18 cellular contexts compared by ENCODE assay signal in genomic region chr4:1730532-1731135, GRCh38. TPM values are rescaled to one million over a fixed set of nuclear protein-coding genes. Genes with fewer than 3 reads are reported as not detected.
DNase-seq lines count a peak whose midpoint lies in the region; ATAC-seq, FAIRE-seq and TF ChIP-seq lines count a peak whose summit lies in the region.
"Had no signal": no experiment of that assay in that cellular context is flagged by ENCODE, and none has a peak within 500 bp of the region (broad histone marks: within the 10 kb centered on the region; RNA-seq: fewer than 3 reads in every experiment).

No MANE protein-coding gene starts in this region.

- no peak overlapping the region for H2BK12ac ChIP-seq in H1 (ENCODE audit: low read depth, low read length)

- no peak overlapping the region for H2BK5ac ChIP-seq in H1 (ENCODE audit: low read depth, low read length)

- no peaks in the 10 kb centered on the region for H3K27me3 ChIP-seq in PC-9 (ENCODE audit: insufficient read depth, low read depth)
- no peaks in the 10 kb centered on the region for H3K27me3 ChIP-seq in H1 (replicated peaks in 1 of 4; ENCODE audit: control insufficient read depth in 3 of 4, extremely low read depth in 1 of 4, insufficient read depth in 3 of 4, low read length in 3 of 4)
- no peaks in the 10 kb centered on the region for H3K27me3 ChIP-seq in stomach
- H3K27me3 ChIP-seq: Peyer's patch had no signal

- H3K27me3 Mint-ChIP-seq in T-cell, result no peaks in the 10 kb centered on the region

- FAIRE-seq in H1 (lab: Jason Lieb, UNC), result no peak
- FAIRE-seq: A549 had no signal

- no peak overlapping the region for H3K27ac Mint-ChIP-seq in T-cell

- no peak overlapping the region for H3K56ac ChIP-seq in H1 (replicated peaks; ENCODE audit: insufficient read length, low read depth, low read length)

- peaks cover 32 to 44% (median 38%) of the 10 kb centered on the region in 3 donors for H3K4me1 Mint-ChIP-seq in T-cell

- H3K23ac ChIP-seq in H1 (ENCODE audit: insufficient read length), result no peak overlapping the region

- H2BK15ac ChIP-seq in H1 (ENCODE audit: low read length), result no peak overlapping the region

- H4K8ac ChIP-seq in H1 (ENCODE audit: extremely low read depth, insufficient read depth, low read length), result 0 out of 2 replicates have a peak overlapping the region, but pooled peaks have one; percentile 63

- H3K9me3 ChIP-seq in PC-9 (ENCODE audit: insufficient read depth, low read depth) (no peaks in the 10 kb centered on the region), H1 (ENCODE audit: insufficient read depth in 2 of 2, low read depth in 1 of 2, low read length in 1 of 2) (no peaks in the 10 kb centered on the region), stomach (no peaks in the 10 kb centered on the region)
- H3K9me3 ChIP-seq: A549, Peyer's patch had no signal

- H3K18ac ChIP-seq in H1 (ENCODE audit: extremely low read depth, low read length), result no peak overlapping the region

- no peak overlapping the region for H4K5ac ChIP-seq in H1 (ENCODE audit: insufficient read length, low read depth, low read length)

- H3K14ac ChIP-seq in H1 (ENCODE audit: insufficient read length), result no peak overlapping the region

- H3F3A ChIP-seq in PC-9 (ENCODE audit: insufficient read depth, low read depth), result peaks cover 59% of the 10 kb centered on the region

- H3K4me3 Mint-ChIP-seq in T-cell, result no peak overlapping the region
- H3K4me3 Mint-ChIP-seq: H9 had no signal

- H2AFZ ChIP-seq in PC-9 (no peak overlapping the region), H1 (ENCODE audit: low read length) (no peak overlapping the region)

- no peak overlapping the region for H2BK120ac ChIP-seq in H1 (replicated peaks; ENCODE audit: low read depth, low read length)

- H4K20me1 ChIP-seq in PC-9 (ENCODE audit: insufficient read depth) (peaks cover 9% of the 10 kb centered on the region; the same call in 1 of the 2 replicates), H1 (replicated peaks in 1 of 2; ENCODE audit: control insufficient read depth in 1 of 2, insufficient read depth in 2 of 2, low read length in 2 of 2) (peaks cover 26 to 30% of the 10 kb centered on the region in 2 experiments)

- POLR2A ChIA-PET in PC-9 (lab: Charles Lee; ENCODE audit: unreplicated experiment) (no interaction called here), H1 (lab: Charles Lee; ENCODE audit: partially characterized antibody) (interaction anchor here (0.9 to 2.7 kb wide), 6 partner anchors 9 to 19 kb away, joined by 3 to 15 read pairs (median 4); partner anchors contain the start of genes SLBP, TACC3 and TMEM129), T-cell (lab: Charles Lee) (no interaction called here)

- no peak overlapping the region for H2AK5ac ChIP-seq in H1 (ENCODE audit: low read depth, low read length)

- peaks cover 9% of the 10 kb centered on the region for H3K79me1 ChIP-seq in H1 (ENCODE audit: low read depth, low read length)

- no peak overlapping the region for H2BK20ac ChIP-seq in H1 (ENCODE audit: low read length)

- 89% methylated on average over 12 of the region's 16 CpGs; no CpG with 5 or more reads in 1 of the 2 experiments for WGBS in H1 (ENCODE audit: extremely low coverage in 1 of 2, insufficient coverage in 1 of 2, insufficient read length in 1 of 2, insufficient replicate concordance in 2 of 2, low coverage in 1 of 2, low lambda C conversion rate in 2 of 2, missing lambda C conversion rate in 1 of 2), 2 experiments
- WGBS in stomach, 5 donors, result 68 to 89% (median 78%) methylated on average over 13 to 16 of the region's 16 CpGs

- H3K4ac ChIP-seq in H1 (replicated peaks; ENCODE audit: insufficient read length, low read depth, low read length), result no peak overlapping the region

- TF ChIP-seq RAD21 in H1 (IDR thresholded peaks at IDR 0.05 in 1 of 2, conservative IDR thresholded peaks at IDR 0.05 in 1 of 2; ENCODE audit: low read depth in 2 of 2, low read length in 2 of 2), result no peak

- ATAC-seq in Right ventricle myocardium inferior (no peak), left ventricle myocardium superior (no peak), T-cell (replicated peaks in 1 of 4) (no peak)

- TF ChIP-seq POLR2A in H1 (IDR thresholded peaks at IDR 0.05; ENCODE audit: control extremely low read depth in 1 of 2, low read depth in 2 of 2, low read length in 2 of 2), result no peak
- TF ChIP-seq POLR2A in stomach (IDR thresholded peaks at IDR 0.05), result no peak

- TF ChIP-seq EP300 in H1 (IDR thresholded peaks at IDR 0.05; ENCODE audit: borderline replicate concordance in 1 of 2, low read depth in 2 of 2, low read length in 2 of 2) (no peak), stomach (IDR thresholded peaks at IDR 0.05) (no peak)

- H3K36me3 ChIP-seq in PC-9 (ENCODE audit: low read depth) (peaks cover 48% of the 10 kb centered on the region), H1 (ENCODE audit: control insufficient read depth in 2 of 4, insufficient read depth in 4 of 4, low read length in 3 of 4) (peaks cover 60 to 79% (median 72%) of the 10 kb centered on the region in 4 experiments), stomach (peaks cover 5 to 74% (median 46%) of the 10 kb centered on the region in 4 donors)

- H3K4me3 ChIP-seq in PC-9 (no peak overlapping the region), H1 (ENCODE audit: extremely low read depth in 1 of 4, insufficient read depth in 2 of 4, low read depth in 3 of 4, low read length in 4 of 4) (no peak overlapping the region), stomach (no peak overlapping the region)
- H3K4me3 ChIP-seq: A549, Peyer's patch had no signal

- H3K4me1 ChIP-seq in PC-9 (replicated peaks; ENCODE audit: insufficient read depth) (peaks cover 64% of the 10 kb centered on the region), H1 (replicated peaks in 1 of 4; ENCODE audit: control insufficient read depth in 3 of 4, insufficient read depth in 4 of 4, low read length in 3 of 4) (no peaks in the 10 kb centered on the region), stomach (peaks cover 28 to 56% (median 43%) of the 10 kb centered on the region in 4 donors)

- peaks cover 38% of the 10 kb centered on the region for H3K36me3 Mint-ChIP-seq in T-cell

- TF ChIP-seq CTCF in PC-9 (conservative IDR thresholded peaks at IDR 0.05) (no peak), H1 (IDR thresholded peaks at IDR 0.05; ENCODE audit: control extremely low read depth in 1 of 3, insufficient read depth in 1 of 3, low read depth in 1 of 3, low read length in 3 of 3) (no peak), stomach (IDR thresholded peaks at IDR 0.05) (no peak)

- CTCF ChIA-PET in PC-9 (lab: Charles Lee), result interaction anchor here (1.1 kb wide), 2 partner anchors 37 to 47 kb away, joined by 4 read pairs; no protein-coding TSS in a partner anchor
- CTCF ChIA-PET in H1 (lab: Charles Lee; ENCODE audit: partially characterized antibody), result interaction anchor here (0.6 to 18.6 kb wide), 34 partner anchors 10 to 375 kb away, joined by 3 to 326 read pairs (median 4); no protein-coding TSS in a partner anchor
- CTCF ChIA-PET in T-cell (lab: Charles Lee), result interaction anchor here (0.6 to 2.3 kb wide), 4 partner anchors 28 to 43 kb away, joined by 4 to 13 read pairs (median 6); no protein-coding TSS in a partner anchor

- BruUV-seq in PC-9 (replicated peaks; lab: Mats Ljungman, UMichigan), result no TSS peak

- intact Hi-C loops in Right ventricle myocardium inferior (cut with DNase I), result no loop called here
- intact Hi-C loops in left ventricle myocardium superior (cut with micrococcal nuclease), result no loop called here
- intact Hi-C loops in PC-9 (cut with micrococcal nuclease; ENCODE audit: unreplicated experiment), result no loop called here
- intact Hi-C loops in stomach (cut with DNase I; ENCODE audit: low total_unique reads), result no loop called here

- H3K9ac ChIP-seq in H1 (replicated peaks in 1 of 4; ENCODE audit: extremely low read depth in 1 of 4, low read depth in 3 of 4, low read length in 3 of 4), result peak overlapping the region in 1 of 4 experiments; percentile 6; a peak in 1 of 7 replicates

- H3K4me2 ChIP-seq in PC-9 (peak overlapping the region; percentile 51), H1 (ENCODE audit: insufficient read depth in 1 of 2, low read depth in 2 of 2, low read length in 2 of 2) (no peak overlapping the region)

- H3K23me2 ChIP-seq in H1 (ENCODE audit: low read depth, low read length), result no peaks in the 10 kb centered on the region

- peaks cover 70% of the 10 kb centered on the region for H3K79me2 ChIP-seq in PC-9 (ENCODE audit: low read depth)
- peaks cover 0 to 22% of the 10 kb centered on the region in 2 experiments; a peak in 2 of 4 replicates for H3K79me2 ChIP-seq in H1 (ENCODE audit: control insufficient read depth in 1 of 2, insufficient read depth in 2 of 2, low read length in 2 of 2)

- H3K27ac ChIP-seq in PC-9, result peak overlapping the region; percentile 80
- no peak overlapping the region for H3K27ac ChIP-seq in H1 (ENCODE audit: low read depth, low read length)
- no peak overlapping the region for H3K27ac ChIP-seq in stomach
- H3K27ac ChIP-seq: C4-2B, Peyer's patch had no signal

- no peaks in the 10 kb centered on the region for H3K9me3 Mint-ChIP-seq in T-cell
- H3K9me3 Mint-ChIP-seq: H9 had no signal

- no peak overlapping the region for H4K91ac ChIP-seq in H1 (replicated peaks; ENCODE audit: insufficient read length, low read length)

- H3K9me2 ChIP-seq in PC-9 (ENCODE audit: insufficient read depth), result no peaks in the 10 kb centered on the region

- DNase-seq in Right ventricle myocardium inferior (ENCODE audit: missing footprints) (peak; percentile 14), left ventricle myocardium superior (no peak), PC-9 (no peak), H1 (ENCODE audit: low read depth in 1 of 2, low spot score in 2 of 2) (no peak), stomach (peak; percentile 72), T-cell (no peak), middle frontal gyrus (ENCODE audit: extremely low spot score, low spot score) (no peak)
- no peak for DNase-seq in stimulated activated CD4-positive, alpha-beta T cell treated with anti-CD3 and anti-CD28 coated beads, Interleukin-4, amount 100 ng/mL, for 1 hour
- DNase-seq: H9, NCI-H1436, NCI-H2029, NCI-H2171 treated with DMSO at 0.1 percent for 48 hours, NCI-H510A, NCI-H774, Peyer's patch, SHP77 treated with DMSO at 0.1 percent for 48 hours had no signal

RNA-seq across cellular contexts. Expression of gene TACC3, which starts 9.3 kb away (rescaled TPM):
- total RNA-seq in Right ventricle myocardium inferior, result 7.0 TPM
- total RNA-seq in left ventricle myocardium superior, result 6.4 TPM
- total RNA-seq in PC-9 (2021), result 134 TPM in 2 replicates
- total RNA-seq in H1 (2021; fragmentation: NEBNext Ultra II Directional; extraction: Animal tissue kit (Norgen Biotek cat#: 25700)), result 147 and 148 TPM in 2 replicates
- polyA plus RNA-seq in H1 (2011; rRNA removed), result 73.8 and 113 TPM in 2 replicates
- polyA plus RNA-seq in H1 (2011; cell fraction: cytosol; rRNA removed), result 93.2 TPM
- 159 TPM for polyA plus RNA-seq in H1 (2011; cell fraction: nucleus; rRNA removed)
- 127 to 150 TPM (median 147 TPM) in 4 replicates for polyA plus RNA-seq in H1 (2012, experiment 1 of 2)
- 102 TPM for polyA plus RNA-seq in H1 (2012, experiment 2 of 2)
- polyA plus RNA-seq in H1 (2013, experiment 1 of 2), result 103 TPM
- 92.2 TPM for polyA plus RNA-seq in H1 (2013, experiment 2 of 2)
- polyA minus RNA-seq in H1 (2011; rRNA and poly(A)+ RNA removed), result 22.0 and 36.9 TPM in 2 replicates
- 57.8 TPM for polyA minus RNA-seq in H1 (2011; cell fraction: cytosol; rRNA and poly(A)+ RNA removed)
- 46.0 TPM for polyA minus RNA-seq in H1 (2011; cell fraction: nucleus; rRNA and poly(A)+ RNA removed)
- total RNA-seq in stomach, result 10 to 100 TPM in 4 of 5 donors, 1 to 10 TPM in 1; 9.5 to 74.1 (median 30.9) TPM
- polyA plus RNA-seq in stomach, result 10 to 100 TPM in 2 of 3 donors, 1 to 10 TPM in 1; 7.2 to 22.7 (median 14.3) TPM
- 100 to 1,000 TPM; 100 to 138 (median 127) TPM for total RNA-seq in T-cell

RNA-seq across cellular contexts. Expression of gene TMEM129, which starts 9.5 kb away (rescaled TPM):
- total RNA-seq in Right ventricle myocardium inferior, result 26.3 TPM
- total RNA-seq in left ventricle myocardium superior, result 31.2 TPM
- 41.2 and 52.5 TPM in 2 replicates for total RNA-seq in PC-9 (2021)
- total RNA-seq in H1 (2021; fragmentation: NEBNext Ultra II Directional; extraction: Animal tissue kit (Norgen Biotek cat#: 25700)), result 28.5 and 31.5 TPM in 2 replicates
- polyA plus RNA-seq in H1 (2011; rRNA removed), result 58.7 and 89.1 TPM in 2 replicates
- polyA plus RNA-seq in H1 (2011; cell fraction: cytosol; rRNA removed), result 56.3 TPM
- polyA plus RNA-seq in H1 (2011; cell fraction: nucleus; rRNA removed), result 148 TPM
- polyA plus RNA-seq in H1 (2012, experiment 1 of 2), result 20.4 to 36.0 TPM (median 32.1 TPM) in 4 replicates
- 25.8 TPM for polyA plus RNA-seq in H1 (2012, experiment 2 of 2)
- 24.7 TPM for polyA plus RNA-seq in H1 (2013, experiment 1 of 2)
- polyA plus RNA-seq in H1 (2013, experiment 2 of 2), result 26.9 TPM
- 16.4 and 19.6 TPM in 2 replicates for polyA minus RNA-seq in H1 (2011; rRNA and poly(A)+ RNA removed)
- 25.7 TPM for polyA minus RNA-seq in H1 (2011; cell fraction: cytosol; rRNA and poly(A)+ RNA removed)
- 30.7 TPM for polyA minus RNA-seq in H1 (2011; cell fraction: nucleus; rRNA and poly(A)+ RNA removed)
- 100 to 1,000 TPM in 2 of 5 donors, 10 to 100 TPM in 2, 1 to 10 TPM in 1; 9.9 to 171 (median 41.6) TPM for total RNA-seq in stomach
- 10 to 100 TPM; 13.7 to 29.9 (median 19.1) TPM for polyA plus RNA-seq in stomach
- total RNA-seq in T-cell, result 10 to 100 TPM; 22.9 to 49.4 (median 46.3) TPM

RNA-seq across cellular contexts. Expression of gene SLBP, which starts 18.5 kb away (rescaled TPM):
- total RNA-seq in Right ventricle myocardium inferior, result 13.7 TPM
- 14.3 TPM for total RNA-seq in left ventricle myocardium superior
- 61.7 and 63.4 TPM in 2 replicates for total RNA-seq in PC-9 (2021)
- 45.1 and 49.0 TPM in 2 replicates for total RNA-seq in H1 (2021; fragmentation: NEBNext Ultra II Directional; extraction: Animal tissue kit (Norgen Biotek cat#: 25700))
- polyA plus RNA-seq in H1 (2011; rRNA removed), result 24.6 and 44.1 TPM in 2 replicates
- 41.5 TPM for polyA plus RNA-seq in H1 (2011; cell fraction: cytosol; rRNA removed)
- 18.5 TPM for polyA plus RNA-seq in H1 (2011; cell fraction: nucleus; rRNA removed)
- polyA plus RNA-seq in H1 (2012, experiment 1 of 2), result 36.4 to 63.8 TPM (median 38.7 TPM) in 4 replicates
- polyA plus RNA-seq in H1 (2012, experiment 2 of 2), result 16.6 TPM
- 38.1 TPM for polyA plus RNA-seq in H1 (2013, experiment 1 of 2)
- polyA plus RNA-seq in H1 (2013, experiment 2 of 2), result 38.5 TPM
- 19.4 and 22.8 TPM in 2 replicates for polyA minus RNA-seq in H1 (2011; rRNA and poly(A)+ RNA removed)
- 29.6 TPM for polyA minus RNA-seq in H1 (2011; cell fraction: cytosol; rRNA and poly(A)+ RNA removed)
- 13.3 TPM for polyA minus RNA-seq in H1 (2011; cell fraction: nucleus; rRNA and poly(A)+ RNA removed)
- 100 to 1,000 TPM in 3 of 5 donors, 10 to 100 TPM in 2; 28.3 to 163 (median 100) TPM for total RNA-seq in stomach
- 10 to 100 TPM; 30.9 to 35.6 (median 32.5) TPM for polyA plus RNA-seq in stomach
- total RNA-seq in T-cell, result 10 to 100 TPM; 30.1 to 42.3 (median 36.1) TPM

RNA-seq across cellular contexts. Expression of gene FAM53A, which starts 46.5 kb away (rescaled TPM):
- 0.49 TPM for total RNA-seq in Right ventricle myocardium inferior
- total RNA-seq in left ventricle myocardium superior, result 1.3 TPM
- 4.0 and 6.7 TPM in 2 replicates for total RNA-seq in PC-9 (2021)
- total RNA-seq in H1 (2021; fragmentation: NEBNext Ultra II Directional; extraction: Animal tissue kit (Norgen Biotek cat#: 25700)), result 2.0 and 2.8 TPM in 2 replicates
- polyA plus RNA-seq in H1 (2011; rRNA removed), result 1.9 and 2.5 TPM in 2 replicates
- polyA plus RNA-seq in H1 (2011; cell fraction: cytosol; rRNA removed), result 2.2 TPM
- 3.8 TPM for polyA plus RNA-seq in H1 (2011; cell fraction: nucleus; rRNA removed)
- 0.57 to 2.2 TPM (median 1.6 TPM) in 4 replicates for polyA plus RNA-seq in H1 (2012, experiment 1 of 2)
- 1.1 TPM for polyA plus RNA-seq in H1 (2012, experiment 2 of 2)
- 1.4 TPM for polyA plus RNA-seq in H1 (2013, experiment 1 of 2)
- 1.1 TPM for polyA plus RNA-seq in H1 (2013, experiment 2 of 2)
- polyA minus RNA-seq in H1 (2011; rRNA and poly(A)+ RNA removed), result 3.3 and 3.7 TPM in 2 replicates
- polyA minus RNA-seq in H1 (2011; cell fraction: cytosol; rRNA and poly(A)+ RNA removed), result 1.3 TPM
- polyA minus RNA-seq in H1 (2011; cell fraction: nucleus; rRNA and poly(A)+ RNA removed), result 2.3 TPM
- total RNA-seq in stomach, result under 1 TPM in 1 of 5 donors, not detected in 4; 0.73 TPM
- 1 to 10 TPM; 1.4 to 2.8 (median 2.1) TPM for polyA plus RNA-seq in stomach
- total RNA-seq in T-cell, result 1 to 10 TPM; 1.4 to 3.0 (median 1.9) TPM

Comparison
In these comparisons a context has a peak if more than half of its experiments do, and no peak if none do; other contexts are left out.
1. DNase-seq: peak in Right ventricle myocardium inferior (single experiment) and stomach (single experiment); none in left ventricle myocardium superior (single experiment), PC-9 (0 of 2), H1 (0 of 2), T-cell (0 of 34), middle frontal gyrus (single experiment) and stimulated activated CD4-positive, alpha-beta T cell treated with anti-CD3 and anti-CD28 coated beads, Interleukin-4, amount 100 ng/mL, for 1 hour (single experiment).